9 cellular contexts compared by ENCODE assay signal in genomic region chr3:87227835-87228144, GRCh38. TPM values are rescaled to one million over a fixed set of nuclear protein-coding genes. Genes with fewer than 3 reads are reported as not detected.
DNase-seq lines count a peak whose midpoint lies in the region; ATAC-seq and TF ChIP-seq lines count a peak whose summit lies in the region.
"Had no signal": no experiment of that assay in that cellular context is flagged by ENCODE, and none has a peak within 500 bp of the region (broad histone marks: within the 10 kb centered on the region; RNA-seq: fewer than 3 reads in every experiment).

No MANE protein-coding gene starts in this region.

- H3F3A ChIP-seq in GM23248 (ENCODE audit: insufficient read depth): peaks cover 24% of the 10 kb centered on the region

- H3K27ac ChIP-seq in CD8-positive, alpha-beta T cell (ENCODE audit: low read depth, low read length): peak overlapping the region; percentile 83
- H3K27ac ChIP-seq in GM23248 (peak overlapping the region; percentile 84), gastroesophageal sphincter (peak overlapping the region in 3 of 4 donors; percentile 89 to 93 (median 91))

- H2AFZ ChIP-seq in GM23248: peak overlapping the region; percentile 99

- H3K4me1 ChIP-seq in CD8-positive, alpha-beta T cell (ENCODE audit: insufficient read depth, low read length): peaks cover 27% of the 10 kb centered on the region
- H3K4me1 ChIP-seq in GM23248 (ENCODE audit: insufficient read depth) (peaks cover 37% of the 10 kb centered on the region), gastroesophageal sphincter (peaks cover 0 to 53% (median 5%) of the 10 kb centered on the region in 3 donors)

- no peak for ATAC-seq in CD8-positive, alpha-beta T cell
- ATAC-seq in SK-N-SH treated with all-trans-retinoic acid at 6 μM for 48 hours: peak; percentile 30; the same call in 2 of the 3 replicates
- ATAC-seq in gastroesophageal sphincter: no peak
- no peak for ATAC-seq in stimulated activated memory B cell treated with anti-CD40 and anti-IgM and Interleukin-4, amounts not matched to agents 10 μg/mL and 1 μg/mL and 100 μg/mL, for 72 hours

- H4K20me1 ChIP-seq in GM23248 (ENCODE audit: insufficient read depth): peaks cover 12% of the 10 kb centered on the region

- POLR2A ChIA-PET in CD8-positive, alpha-beta T cell (lab: Charles Lee): interaction anchor here (1.3 to 2.2 kb wide), 2 partner anchors 831 to 922 kb away, joined by 8 to 9 read pairs; partner anchors contain the start of genes C3orf38, CGGBP1 and ZNF654

- H3K9me3 Mint-ChIP-seq in CD8-positive, alpha-beta T cell: peaks cover 2% of the 10 kb centered on the region
- H3K9me3 Mint-ChIP-seq in stimulated activated memory B cell treated with anti-CD40 and anti-IgM and Interleukin-4, amounts not matched to agents 10 μg/mL and 1 μg/mL and 100 μg/mL, for 72 hours: peaks cover 3% of the 10 kb centered on the region

- no peak for TF ChIP-seq CTCF in CD8-positive, alpha-beta T cell (IDR thresholded peaks at IDR 0.05)
- TF ChIP-seq CTCF in gastroesophageal sphincter (IDR thresholded peaks at IDR 0.05): no peak

- H3K9me3 ChIP-seq in CD8-positive, alpha-beta T cell (ENCODE audit: low read length): no peaks in the 10 kb centered on the region
- no peaks in the 10 kb centered on the region for H3K9me3 ChIP-seq in GM23248 (ENCODE audit: low read depth)
- no peaks in the 10 kb centered on the region for H3K9me3 ChIP-seq in gastroesophageal sphincter

- no peaks in the 10 kb centered on the region for H3K36me3 ChIP-seq in CD8-positive, alpha-beta T cell (ENCODE audit: insufficient read depth, low read length)
- H3K36me3 ChIP-seq in GM23248 (ENCODE audit: low read depth) (no peaks in the 10 kb centered on the region), gastroesophageal sphincter (no peaks in the 10 kb centered on the region)

- peak overlapping the region; percentile 88 for H3K4me3 ChIP-seq in CD8-positive, alpha-beta T cell (ENCODE audit: low read depth, low read length)
- H3K4me3 ChIP-seq in GM23248 (peak overlapping the region; percentile 94), gastroesophageal sphincter (peak overlapping the region; percentile 72 to 95)

- H3K27me3 ChIP-seq in CD8-positive, alpha-beta T cell (ENCODE audit: insufficient read depth, low read length): no peaks in the 10 kb centered on the region
- no peaks in the 10 kb centered on the region for H3K27me3 ChIP-seq in GM23248 (replicated peaks; ENCODE audit: insufficient read depth)
- H3K27me3 ChIP-seq in gastroesophageal sphincter: no peaks in the 10 kb centered on the region

- peak overlapping the region; percentile 95 for H3K4me2 ChIP-seq in GM23248 (ENCODE audit: unreplicated experiment)

- in situ Hi-C loops in GM23248 (cut with MboI): no loop called here

- H3K9me2 ChIP-seq in GM23248 (ENCODE audit: insufficient read depth): no peaks in the 10 kb centered on the region

- peaks cover 56% of the 10 kb centered on the region for H3K79me2 ChIP-seq in GM23248 (ENCODE audit: insufficient read depth)

- CTCF ChIA-PET in CD8-positive, alpha-beta T cell (lab: Charles Lee): interaction anchor here (1.4 kb wide), 1 partner anchor 15 kb away, joined by 4 read pairs; no protein-coding TSS in a partner anchor

- no peak for DNase-seq in CD8-positive, alpha-beta T cell
- DNase-seq in GM23248 (no peak), SIG-M5 treated with dmso at 0.1 percent for 504 hours (lab: John Stamatoyannopoulos, UW; ENCODE audit: unreplicated experiment) (no peak), middle frontal gyrus (ENCODE audit: extremely low spot score, low spot score) (no peak), NCI-H2171 (lab: John Stamatoyannopoulos, UW) (no peak)

- peak overlapping the region; percentile 95 for H3K27ac Mint-ChIP-seq in CD8-positive, alpha-beta T cell
- peak overlapping the region; percentile 98 for H3K27ac Mint-ChIP-seq in stimulated activated memory B cell treated with anti-CD40 and anti-IgM and Interleukin-4, amounts not matched to agents 10 μg/mL and 1 μg/mL and 100 μg/mL, for 72 hours

- H3K4me3 Mint-ChIP-seq in CD8-positive, alpha-beta T cell: peak overlapping the region; percentile 96
- peak overlapping the region; percentile 90 for H3K4me3 Mint-ChIP-seq in stimulated activated memory B cell treated with anti-CD40 and anti-IgM and Interleukin-4, amounts not matched to agents 10 μg/mL and 1 μg/mL and 100 μg/mL, for 72 hours

- WGBS in GM23248 (ENCODE audit: low coverage in 1 of 2, low lambda C conversion rate in 2 of 2, missing lambda C conversion rate in 2 of 2), 2 experiments: 1 to 3% methylated on average over 3 of the region's 3 CpGs
- 0% methylated on average over 3 of the region's 3 CpGs; no CpG with 5 or more reads in 1 of the 2 donors for WGBS in gastroesophageal sphincter (ENCODE audit: low coverage in 1 of 2), 2 donors

- TF ChIP-seq EP300 in gastroesophageal sphincter (IDR thresholded peaks at IDR 0.05): no peak

- intact Hi-C loops in CD8-positive, alpha-beta T cell (cut with DNase I, micrococcal nuclease): loop anchor here (1.0 to 5.0 kb wide), 4 partner anchors 13 to 923 kb away; partner anchors contain the start of genes CGGBP1 (in 2 of the 2) and ZNF654 (in 2 of the 2)

- peaks cover 4% of the 10 kb centered on the region for H3K27me3 Mint-ChIP-seq in CD8-positive, alpha-beta T cell (ENCODE audit: low read depth)
- no peaks in the 10 kb centered on the region for H3K27me3 Mint-ChIP-seq in stimulated activated memory B cell treated with anti-CD40 and anti-IgM and Interleukin-4, amounts not matched to agents 10 μg/mL and 1 μg/mL and 100 μg/mL, for 72 hours

- peak overlapping the region; percentile 92 for H3K9ac ChIP-seq in GM23248

- H3K36me3 Mint-ChIP-seq in CD8-positive, alpha-beta T cell: peaks cover 19% of the 10 kb centered on the region
- peaks cover 15% of the 10 kb centered on the region for H3K36me3 Mint-ChIP-seq in stimulated activated memory B cell treated with anti-CD40 and anti-IgM and Interleukin-4, amounts not matched to agents 10 μg/mL and 1 μg/mL and 100 μg/mL, for 72 hours

- peaks cover 54% of the 10 kb centered on the region for H3K4me1 Mint-ChIP-seq in CD8-positive, alpha-beta T cell (ENCODE audit: low read depth)
- peaks cover 45% of the 10 kb centered on the region for H3K4me1 Mint-ChIP-seq in stimulated activated memory B cell treated with anti-CD40 and anti-IgM and Interleukin-4, amounts not matched to agents 10 μg/mL and 1 μg/mL and 100 μg/mL, for 72 hours

- TF ChIP-seq POLR2A in gastroesophageal sphincter (IDR thresholded peaks at IDR 0.05): no peak

TF ChIP-seq in SK-N-SH treated with all-trans-retinoic acid at 6 μM for 48 hours, 23 proteins besides CTCF, POLR2A, EP300 and RAD21:
- TF ChIP-seq ZNF70 (CRISPR knock-in tag; IDR thresholded peaks at IDR 0.05): no peak
- no peak for TF ChIP-seq CSDC2 (CRISPR knock-in tag; IDR thresholded peaks at IDR 0.05)
- no peak for TF ChIP-seq TCF4 (CRISPR knock-in tag; IDR thresholded peaks at IDR 0.05; ENCODE audit: borderline replicate concordance)
- no peak for TF ChIP-seq POU6F1 (CRISPR knock-in tag; IDR thresholded peaks at IDR 0.05; ENCODE audit: borderline replicate concordance, low read depth)
- no peak for TF ChIP-seq ZC3H10 (CRISPR knock-in tag; IDR thresholded peaks at IDR 0.05)

RNA-seq across cellular contexts. Expression of gene CHMP2B, which starts 0.7 kb away (rescaled TPM):
- total RNA-seq in CD8-positive, alpha-beta T cell: 10 to 100 TPM; 32.4 to 35.8 TPM
- total RNA-seq in GM23248 (2014; rRNA removed; shearing (Covaris generic)): 53.1 and 59.3 TPM in 2 replicates
- polyA plus RNA-seq in GM23248 (2016; fragmentation: Nextera tagmentation; extraction: Ambion mirVana): 124 and 137 TPM in 2 replicates
- total RNA-seq in gastroesophageal sphincter: 10 to 100 TPM; 42.3 to 63.3 (median 44.2) TPM

RNA-seq across cellular contexts. Expression of gene POU1F1, which starts 48.6 kb away (rescaled TPM):
- total RNA-seq in CD8-positive, alpha-beta T cell: not detected
- not detected in 2 replicates for total RNA-seq in GM23248 (2014; rRNA removed; shearing (Covaris generic))
- not detected in 2 replicates for polyA plus RNA-seq in GM23248 (2016; fragmentation: Nextera tagmentation; extraction: Ambion mirVana)
- total RNA-seq in gastroesophageal sphincter: not detected
- total RNA-seq: NCI-H460 had no signal
